In the genomic region with DNA sequence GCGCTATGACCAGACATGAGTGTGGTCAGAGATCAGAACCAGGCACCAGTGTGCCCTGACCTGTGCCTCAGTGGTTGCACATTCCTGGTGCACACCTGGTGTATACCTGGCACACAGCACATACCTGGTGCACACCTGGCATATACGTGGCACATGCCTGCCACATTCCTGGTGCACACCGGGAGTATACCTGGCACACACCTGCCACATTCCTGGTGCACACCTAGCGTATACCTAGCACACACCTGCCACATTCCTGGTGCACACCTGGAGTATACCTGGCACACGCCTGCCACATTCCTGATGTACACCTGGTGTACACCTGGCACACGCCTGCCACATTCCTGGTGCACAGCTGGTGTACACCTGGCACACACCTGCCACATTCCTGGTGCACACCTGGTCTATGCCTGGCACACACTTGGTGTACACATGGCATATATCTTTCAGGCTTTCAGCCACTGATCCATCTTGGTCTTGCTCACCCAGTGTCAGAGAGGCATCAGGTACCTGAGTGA, we compare ENCODE assay signal across 18 cellular contexts.
DNase-seq lines count a peak whose midpoint lies in the region; ATAC-seq, FAIRE-seq and TF ChIP-seq lines count a peak whose summit lies in the region.
"Had no signal": no experiment of that assay in that cellular context is flagged by ENCODE, and none has a peak within 500 bp of the region (broad histone marks: within the 10 kb centered on the region; RNA-seq: fewer than 3 reads in every experiment).

No MANE protein-coding gene starts in this region.

- TF ChIP-seq POLR2A in H1 (IDR thresholded peaks at IDR 0.05; ENCODE audit: control extremely low read depth in 1 of 2, low read depth in 2 of 2, low read length in 2 of 2): no peak

- H2AK5ac ChIP-seq in H1 (ENCODE audit: low read depth, low read length): 0 out of 2 replicates have a peak overlapping the region, but pooled peaks have one; percentile 40

- H3K79me1 ChIP-seq in H1 (ENCODE audit: low read depth, low read length): no peaks in the 10 kb centered on the region

- CTCF ChIA-PET in H1 (lab: Charles Lee; ENCODE audit: partially characterized antibody): interaction anchor here (1.8 to 4.6 kb wide), 3 partner anchors 10 to 139 kb away, joined by 5 to 14 read pairs (median 7); no protein-coding TSS in a partner anchor

- H3K27me3 ChIP-seq in H1 (replicated peaks in 1 of 4; ENCODE audit: control insufficient read depth in 3 of 4, extremely low read depth in 1 of 4, insufficient read depth in 3 of 4, low read length in 3 of 4) (peaks cover 0 to 6% (median 1%) of the 10 kb centered on the region in 4 experiments; a peak in 3 of 7 replicates), osteoblast (ENCODE audit: insufficient read depth, low read length) (peaks cover 28% of the 10 kb centered on the region)
- H3K27me3 ChIP-seq: BLaER1 had no signal

- H3K9ac ChIP-seq in H1 (replicated peaks in 1 of 4; ENCODE audit: extremely low read depth in 1 of 4, low read depth in 3 of 4, low read length in 3 of 4): no peak overlapping the region
- H3K9ac ChIP-seq: BLaER1 had no signal

- peak overlapping the region; percentile 89 for H2BK15ac ChIP-seq in H1 (ENCODE audit: low read length)

- H3K14ac ChIP-seq in H1 (ENCODE audit: insufficient read length): no peak overlapping the region

- no peak for TF ChIP-seq RAD21 in Ishikawa (IDR thresholded peaks at IDR 0.05; ENCODE audit: low read depth)
- no peak for TF ChIP-seq RAD21 in H1 (IDR thresholded peaks at IDR 0.05 in 1 of 2, conservative IDR thresholded peaks at IDR 0.05 in 1 of 2; ENCODE audit: low read depth in 2 of 2, low read length in 2 of 2)

- no peak overlapping the region for H3K23ac ChIP-seq in H1 (ENCODE audit: insufficient read length)

- H3K4me1 ChIP-seq in H1 (replicated peaks in 1 of 4; ENCODE audit: control insufficient read depth in 3 of 4, insufficient read depth in 4 of 4, low read length in 3 of 4) (peaks cover 2 to 13% (median 5%) of the 10 kb centered on the region in 4 experiments; a peak in 5 of 7 replicates), osteoblast (ENCODE audit: insufficient read depth, low read length) (no peaks in the 10 kb centered on the region)
- H3K4me1 ChIP-seq: A549, Caco-2, HAP-1 had no signal

- H4K20me1 ChIP-seq in H1 (replicated peaks in 1 of 2; ENCODE audit: control insufficient read depth in 1 of 2, insufficient read depth in 2 of 2, low read length in 2 of 2) (no peaks in the 10 kb centered on the region), osteoblast (ENCODE audit: insufficient read depth, low read length) (no peaks in the 10 kb centered on the region)
- H4K20me1 ChIP-seq: BLaER1 had no signal

- no peak for ATAC-seq in GM19467 (IDR thresholded peaks at IDR 0.05; ENCODE audit: unreplicated experiment)
- ATAC-seq: A549 had no signal

- peak overlapping the region; percentile 32; the same call in 1 of the 2 replicates for H2BK5ac ChIP-seq in H1 (ENCODE audit: low read depth, low read length)

- H4K5ac ChIP-seq in H1 (ENCODE audit: insufficient read length, low read depth, low read length): no peak overlapping the region

- TF ChIP-seq EP300 in Ishikawa (IDR thresholded peaks at IDR 0.05; ENCODE audit: borderline replicate concordance): no peak
- TF ChIP-seq EP300 in H1 (IDR thresholded peaks at IDR 0.05; ENCODE audit: borderline replicate concordance in 1 of 2, low read depth in 2 of 2, low read length in 2 of 2): no peak

- H2AFZ ChIP-seq in H1 (ENCODE audit: low read length) (no peak overlapping the region), osteoblast (ENCODE audit: low read length) (no peak overlapping the region)

- H3K79me2 ChIP-seq in H1 (ENCODE audit: control insufficient read depth in 1 of 2, insufficient read depth in 2 of 2, low read length in 2 of 2) (no peaks in the 10 kb centered on the region), osteoblast (ENCODE audit: insufficient read depth, low read length) (no peaks in the 10 kb centered on the region)

- no peak overlapping the region for H3K4me3 ChIP-seq in H1 (ENCODE audit: extremely low read depth in 1 of 4, insufficient read depth in 2 of 4, low read depth in 3 of 4, low read length in 4 of 4)
- no peak overlapping the region for H3K4me3 ChIP-seq in osteoblast (ENCODE audit: insufficient read depth, low read length)
- H3K4me3 ChIP-seq: A549, BLaER1, HAP-1 had no signal

- H3K36me3 ChIP-seq in H1 (ENCODE audit: control insufficient read depth in 2 of 4, insufficient read depth in 4 of 4, low read length in 3 of 4) (no peaks in the 10 kb centered on the region), osteoblast (ENCODE audit: insufficient read depth, low read length) (no peaks in the 10 kb centered on the region)
- H3K36me3 ChIP-seq: BLaER1, HAP-1 had no signal

- H4K8ac ChIP-seq in H1 (ENCODE audit: extremely low read depth, insufficient read depth, low read length): no peak overlapping the region

- no peak for DNase-seq in H1 (ENCODE audit: low read depth in 1 of 2, low spot score in 2 of 2)
- DNase-seq in osteoblast (ENCODE audit: insufficient read length, low spot score, missing footprints): peak; percentile 66
- no peak for DNase-seq in occipital lobe (lab: John Stamatoyannopoulos, UW)
- DNase-seq in SHP77 (lab: John Stamatoyannopoulos, UW): no peak
- DNase-seq: AML-193; Caco-2; CD8-positive, alpha-beta memory T cell; DND-41; GF-D8; GOT3; HFFc6; KBM-7 had no signal

- no peaks in the 10 kb centered on the region for H3K9me3 ChIP-seq in H1 (ENCODE audit: insufficient read depth in 2 of 2, low read depth in 1 of 2, low read length in 1 of 2)
- no peaks in the 10 kb centered on the region for H3K9me3 ChIP-seq in osteoblast (ENCODE audit: low read depth, low read length)
- H3K9me3 ChIP-seq: A549, BLaER1, Caco-2, HAP-1 had no signal

- peak overlapping the region; percentile 87; the same call in 1 of the 2 replicates for H2BK20ac ChIP-seq in H1 (ENCODE audit: low read length)

- H3K27ac ChIP-seq in H1 (ENCODE audit: low read depth, low read length): no peak overlapping the region
- no peak overlapping the region for H3K27ac ChIP-seq in osteoblast (ENCODE audit: low read depth, low read length)
- H3K27ac ChIP-seq: A549, BLaER1 had no signal

- no peak for TF ChIP-seq CTCF in H1 (IDR thresholded peaks at IDR 0.05; ENCODE audit: control extremely low read depth in 1 of 3, insufficient read depth in 1 of 3, low read depth in 1 of 3, low read length in 3 of 3)
- TF ChIP-seq CTCF in osteoblast (IDR thresholded peaks at IDR 0.05; ENCODE audit: extremely low read depth, low read depth, low read length): no peak

- WGBS in H1 (ENCODE audit: extremely low coverage in 1 of 2, insufficient coverage in 1 of 2, insufficient read length in 1 of 2, insufficient replicate concordance in 2 of 2, low coverage in 1 of 2, low lambda C conversion rate in 2 of 2, missing lambda C conversion rate in 1 of 2), 2 experiments: 85% methylated on average over 6 of the region's 6 CpGs; no CpG with 5 or more reads in 1 of the 2 experiments

- H3K56ac ChIP-seq in H1 (replicated peaks; ENCODE audit: insufficient read length, low read depth, low read length): no peak overlapping the region

- no peak for FAIRE-seq in H1 (lab: Jason Lieb, UNC)
- FAIRE-seq: A549, GM18507 had no signal

- peak overlapping the region; percentile 29 for H4K91ac ChIP-seq in H1 (replicated peaks; ENCODE audit: insufficient read length, low read length)

- no peak overlapping the region for H2BK120ac ChIP-seq in H1 (replicated peaks; ENCODE audit: low read depth, low read length)

- H2BK12ac ChIP-seq in H1 (ENCODE audit: low read depth, low read length): peak overlapping the region; percentile 91; the same call in 1 of the 2 replicates

- peak overlapping the region; percentile 13 for H3K4ac ChIP-seq in H1 (replicated peaks; ENCODE audit: insufficient read length, low read depth, low read length)

- H3K18ac ChIP-seq in H1 (ENCODE audit: extremely low read depth, low read length): no peak overlapping the region

- POLR2A ChIA-PET in H1 (lab: Charles Lee; ENCODE audit: partially characterized antibody): no interaction called here

- H3K23me2 ChIP-seq in H1 (ENCODE audit: low read depth, low read length): peaks cover 5% of the 10 kb centered on the region; the same call in 1 of the 2 replicates

- H3K4me2 ChIP-seq in H1 (ENCODE audit: insufficient read depth in 1 of 2, low read depth in 2 of 2, low read length in 2 of 2) (no peak overlapping the region), osteoblast (ENCODE audit: insufficient read depth, low read length) (no peak overlapping the region)
- H3K4me2 ChIP-seq: A549, BLaER1 had no signal

TF ChIP-seq in Ishikawa, 13 proteins besides CTCF, POLR2A, EP300 and RAD21:
- no peak for TF ChIP-seq EGR1 (IDR thresholded peaks at IDR 0.05)
- TF ChIP-seq TEAD4 (IDR thresholded peaks at IDR 0.05): 0 out of 2 replicates have a peak, but pooled peaks have one; percentile 6
- TF ChIP-seq, protein P1, sequence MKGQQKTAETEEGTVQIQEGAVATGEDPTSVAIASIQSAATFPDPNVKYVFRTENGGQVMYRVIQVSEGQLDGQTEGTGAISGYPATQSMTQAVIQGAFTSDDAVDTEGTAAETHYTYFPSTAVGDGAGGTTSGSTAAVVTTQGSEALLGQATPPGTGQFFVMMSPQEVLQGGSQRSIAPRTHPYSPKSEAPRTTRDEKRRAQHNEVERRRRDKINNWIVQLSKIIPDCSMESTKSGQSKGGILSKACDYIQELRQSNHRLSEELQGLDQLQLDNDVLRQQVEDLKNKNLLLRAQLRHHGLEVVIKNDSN (IDR thresholded peaks at IDR 0.05): no peak
- TF ChIP-seq TCF12 (IDR thresholded peaks at IDR 0.05; ENCODE audit: low read depth): 0 out of 2 replicates have a peak, but pooled peaks have one; percentile 26
- TF ChIP-seq TAF1 (IDR thresholded peaks at IDR 0.05; ENCODE audit: low read depth): no peak
- TF ChIP-seq YY1 (IDR thresholded peaks at IDR 0.05; ENCODE audit: low read depth): no peak

TF ChIP-seq in H1, 55 proteins besides CTCF, POLR2A, EP300 and RAD21:
- no peak for TF ChIP-seq CHD2 (IDR thresholded peaks at IDR 0.05; ENCODE audit: low read length)
- peak; percentile 52; the same call in 1 of the 2 replicates for TF ChIP-seq KDM1A (IDR thresholded peaks at IDR 0.05; ENCODE audit: borderline replicate concordance, low read length)
